In the genomic region with DNA sequence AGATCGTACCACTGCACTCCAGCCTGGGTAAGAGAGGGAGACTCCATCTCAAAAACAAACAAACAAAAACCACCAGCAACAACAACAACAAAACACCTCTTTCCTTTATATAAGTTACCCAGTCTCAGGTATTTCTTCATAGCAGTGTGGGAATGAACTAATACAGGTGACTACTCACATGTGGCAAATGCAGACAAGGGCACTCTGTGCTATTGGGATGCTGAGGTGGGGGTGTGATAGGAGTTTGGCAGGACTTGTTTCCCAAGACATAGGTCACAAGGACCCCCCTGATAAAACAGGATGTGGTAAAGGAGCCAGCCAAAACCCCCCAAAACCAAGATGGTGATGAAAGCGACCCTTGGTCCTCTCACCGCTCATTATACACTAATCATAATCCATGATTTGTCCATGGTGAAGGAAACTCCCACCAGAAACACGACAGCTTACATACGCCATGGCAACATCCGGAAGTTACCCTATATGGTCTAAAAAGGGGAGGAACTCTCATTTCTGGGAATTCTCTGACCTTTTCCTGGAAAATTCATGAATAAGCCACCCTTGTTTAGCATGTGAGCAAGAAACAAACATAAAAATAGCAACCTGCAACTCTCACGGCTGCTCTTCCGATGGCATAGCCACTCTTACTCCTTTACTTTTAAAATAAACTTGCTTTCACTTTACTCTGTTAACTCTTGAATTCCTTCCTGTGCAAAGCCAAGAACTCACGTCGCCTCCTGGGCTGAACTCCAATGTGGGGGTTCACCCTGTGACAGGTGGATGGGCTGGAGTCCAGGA, we compare ENCODE assay signal across 9 cellular contexts. TPM values are rescaled to one million over a fixed set of nuclear protein-coding genes. Genes with fewer than 3 reads are reported as not detected.
A peak's percentile ranks its signal among the peaks of the same experiment; 100 is the strongest.
DNase-seq lines count a peak whose midpoint lies in the region; ATAC-seq and TF ChIP-seq lines count a peak whose summit lies in the region.
"Had no signal": no experiment of that assay in that cellular context is flagged by ENCODE, and none has a peak within 500 bp of the region (broad histone marks: within the 10 kb centered on the region; RNA-seq: fewer than 3 reads in every experiment).

No MANE protein-coding gene starts in this region.

- H3K4me3 ChIP-seq in BJ (ENCODE audit: low read depth, low read length) (peak overlapping the region; percentile 8), esophagus (ENCODE audit: low read depth in 1 of 2, low read length in 2 of 2) (no peak overlapping the region)

- peaks cover 13 to 16% (median 14%) of the 10 kb centered on the region in 3 donors for H3K4me1 Mint-ChIP-seq in T-cell
- peaks cover 14% of the 10 kb centered on the region for H3K4me1 Mint-ChIP-seq in nephron

- no peaks in the 10 kb centered on the region for H3K36me3 ChIP-seq in BJ (ENCODE audit: control insufficient read depth, insufficient read depth, low read length)
- H3K36me3 ChIP-seq in esophagus (ENCODE audit: control insufficient read depth in 2 of 2, insufficient read depth in 2 of 2, low read length in 1 of 2), result no peaks in the 10 kb centered on the region

- no peaks in the 10 kb centered on the region for H3K9me3 ChIP-seq in esophagus (ENCODE audit: control insufficient read depth in 2 of 2, insufficient read depth in 1 of 2, low read depth in 1 of 2, low read length in 1 of 2)

- peak; percentile 49 to 70 (median 66) for ATAC-seq in T-cell (replicated peaks in 1 of 4)
- ATAC-seq in GM18511 (IDR thresholded peaks at IDR 0.05; ENCODE audit: unreplicated experiment), result no peak

- CTCF ChIA-PET in BJ (lab: Yijun Ruan, JAX), result interaction anchor here (1.3 to 7.2 kb wide), 6 partner anchors 23 to 356 kb away, joined by 3 to 84 read pairs (median 36); a partner anchor contains a TSS
- CTCF ChIA-PET in T-cell (lab: Charles Lee), result no interaction called here

- 29 to 37% methylated on average over 10 of the region's 10 CpGs for WGBS in esophagus, 2 donors

- TF ChIP-seq CTCF in BJ (IDR thresholded peaks at IDR 0.05; ENCODE audit: insufficient read depth, low read depth, low read length), result no peak
- TF ChIP-seq CTCF in nephron (IDR thresholded peaks at IDR 0.05; ENCODE audit: unreplicated experiment in 3 of 3), result no peak

- H3K27ac ChIP-seq in esophagus (ENCODE audit: low read depth in 2 of 2, low read length in 1 of 2), result peak overlapping the region; percentile 63 to 72
- H3K27ac ChIP-seq: HL-60 had no signal

- H3K4me3 Mint-ChIP-seq in T-cell (peak overlapping the region; percentile 73 to 82 (median 77)), nephron (peak overlapping the region in 2 of 3 experiments; percentile 56 to 67)

- H3K27me3 ChIP-seq in BJ (ENCODE audit: control insufficient read depth, insufficient read depth, low read length) (no peaks in the 10 kb centered on the region), esophagus (ENCODE audit: control insufficient read depth in 1 of 2, insufficient read depth in 2 of 2, low read length in 2 of 2) (no peaks in the 10 kb centered on the region)

- DNase-seq in BJ (ENCODE audit: low read depth), result peak; percentile 55
- no peak for DNase-seq in T-cell
- no peak for DNase-seq in NCI-H1092 treated with DMSO at 0.1 percent for 48 hours (lab: John Stamatoyannopoulos, UW)
- DNase-seq in NCI-H2227 (lab: John Stamatoyannopoulos, UW; ENCODE audit: unreplicated experiment), result no peak
- no peak for DNase-seq in anterior cingulate cortex (lab: John Stamatoyannopoulos, UW)

- POLR2A ChIA-PET in BJ (lab: Charles Lee) (no interaction called here), T-cell (lab: Charles Lee) (no interaction called here)

- no peaks in the 10 kb centered on the region for H3K9me3 Mint-ChIP-seq in T-cell
- no peaks in the 10 kb centered on the region for H3K9me3 Mint-ChIP-seq in nephron

- H3K4me1 ChIP-seq in esophagus (ENCODE audit: control insufficient read depth in 2 of 2, insufficient read depth in 2 of 2, low read length in 1 of 2), result no peaks in the 10 kb centered on the region

- peak overlapping the region; percentile 90 to 91 for H3K27ac Mint-ChIP-seq in T-cell
- H3K27ac Mint-ChIP-seq in nephron, result peak overlapping the region in 2 of 3 experiments; percentile 20 to 30

- H3K36me3 Mint-ChIP-seq in T-cell (no peaks in the 10 kb centered on the region), nephron (ENCODE audit: low read depth) (no peaks in the 10 kb centered on the region)

- H3K27me3 Mint-ChIP-seq in T-cell (no peaks in the 10 kb centered on the region), nephron (ENCODE audit: low read depth) (peaks cover 4% of the 10 kb centered on the region)

RNA-seq across cellular contexts. Expression of a gene that starts 18.8 kb away (rescaled TPM):
- polyA plus RNA-seq in BJ (2011; rRNA removed) (9.8 and 14.2 TPM in 2 replicates), esophagus (10 to 100 TPM; 13.7 to 17.5 TPM)
- polyA minus RNA-seq in BJ (2011; rRNA and poly(A)+ RNA removed), result 12.7 and 18.2 TPM in 2 replicates
- 10 to 100 TPM; 20.7 to 31.4 (median 24.9) TPM for total RNA-seq in T-cell
